Comparison of ENCODE assay signal across 1 cellular context in genomic region chr22:36425977-36426523, GRCh38.
TF ChIP-seq lines count a peak whose summit lies in the region.

No MANE protein-coding gene starts in this region.

TF ChIP-seq in HEK293, 187 proteins besides CTCF, POLR2A, EP300 and RAD21 (continued from another document and continues in another):
- no peak for TF ChIP-seq ZEB2 (tag by site-specific recombination; IDR thresholded peaks at IDR 0.05)
- no peak for TF ChIP-seq ZNF391 (tag by site-specific recombination; IDR thresholded peaks at IDR 0.05; ENCODE audit: borderline replicate concordance, low read depth)
- TF ChIP-seq ZNF202 (tag by site-specific recombination; IDR thresholded peaks at IDR 0.05; ENCODE audit: borderline replicate concordance), result no peak
- no peak for TF ChIP-seq ZNF214 (tag by site-specific recombination; IDR thresholded peaks at IDR 0.05; ENCODE audit: borderline replicate concordance)
- no peak for TF ChIP-seq ZNF292 (tag by site-specific recombination; IDR thresholded peaks at IDR 0.05; ENCODE audit: borderline replicate concordance, low read depth)
- TF ChIP-seq ZSCAN16 (tag by site-specific recombination; IDR thresholded peaks at IDR 0.05), result no peak
- TF ChIP-seq ATF2 (tag by site-specific recombination; IDR thresholded peaks at IDR 0.05; ENCODE audit: low read depth), result no peak
- no peak for TF ChIP-seq ZNF112 (tag by site-specific recombination; IDR thresholded peaks at IDR 0.05)
- TF ChIP-seq YY2 (tag by site-specific recombination; IDR thresholded peaks at IDR 0.05), result no peak
- no peak for TF ChIP-seq ZNF830 (tag by site-specific recombination; IDR thresholded peaks at IDR 0.05; ENCODE audit: low read depth)
- no peak for TF ChIP-seq BCL11B (tag by site-specific recombination; IDR thresholded peaks at IDR 0.05; ENCODE audit: low read depth)
- TF ChIP-seq GLIS2 (tag by site-specific recombination; IDR thresholded peaks at IDR 0.05), result peak; percentile 47
- no peak for TF ChIP-seq ZNF449 (tag by site-specific recombination; IDR thresholded peaks at IDR 0.05)
- TF ChIP-seq ZNF510 (tag by site-specific recombination; IDR thresholded peaks at IDR 0.05; ENCODE audit: insufficient replicate concordance), result no peak
- no peak for TF ChIP-seq ZNF518A (tag by site-specific recombination; conservative IDR thresholded peaks at IDR 0.05; ENCODE audit: low read depth)
- no peak for TF ChIP-seq ZNF114 (tag by site-specific recombination; IDR thresholded peaks at IDR 0.05)
- TF ChIP-seq SP7 (tag by site-specific recombination; IDR thresholded peaks at IDR 0.05), result no peak
- no peak for TF ChIP-seq ZNF394 (tag by site-specific recombination; IDR thresholded peaks at IDR 0.05; ENCODE audit: borderline replicate concordance)
- no peak for TF ChIP-seq ZNF266 (tag by site-specific recombination; IDR thresholded peaks at IDR 0.05; ENCODE audit: low read depth)
- TF ChIP-seq KLF9 (tag by site-specific recombination; IDR thresholded peaks at IDR 0.05; ENCODE audit: low read depth), result no peak
- TF ChIP-seq HOXC10 (CRISPR knock-in tag; IDR thresholded peaks at IDR 0.05), result no peak
- no peak for TF ChIP-seq ZNF23 (tag by site-specific recombination; IDR thresholded peaks at IDR 0.05; ENCODE audit: borderline replicate concordance)
- TF ChIP-seq INSM2 (tag by site-specific recombination; IDR thresholded peaks at IDR 0.05), result no peak
- no peak for TF ChIP-seq ZBTB48 (tag by site-specific recombination; IDR thresholded peaks at IDR 0.05)
- TF ChIP-seq MEIS1 (CRISPR knock-in tag; IDR thresholded peaks at IDR 0.05; ENCODE audit: borderline replicate concordance), result no peak
- TF ChIP-seq ZNF48 (tag by site-specific recombination; IDR thresholded peaks at IDR 0.05), result no peak
- no peak for TF ChIP-seq ZNF132 (tag by site-specific recombination; IDR thresholded peaks at IDR 0.05; ENCODE audit: borderline replicate concordance)
- no peak for TF ChIP-seq ZNF76 (tag by site-specific recombination; IDR thresholded peaks at IDR 0.05; ENCODE audit: borderline replicate concordance, low read depth)
- no peak for TF ChIP-seq ZNF501 (tag by site-specific recombination; IDR thresholded peaks at IDR 0.05)
- TF ChIP-seq PBX3 (CRISPR knock-in tag; IDR thresholded peaks at IDR 0.05), result no peak
- TF ChIP-seq ZFHX2 (tag by site-specific recombination; conservative IDR thresholded peaks at IDR 0.05), result peak; percentile 69
- TF ChIP-seq ZNF184 (tag by site-specific recombination; IDR thresholded peaks at IDR 0.05), result no peak
- TF ChIP-seq ZNF175 (tag by site-specific recombination; IDR thresholded peaks at IDR 0.05), result no peak
- TF ChIP-seq ZNF121 (tag by site-specific recombination; IDR thresholded peaks at IDR 0.05), result no peak
- no peak for TF ChIP-seq ZNF639 (tag by site-specific recombination; IDR thresholded peaks at IDR 0.05)
- no peak for TF ChIP-seq ZBTB1 (tag by site-specific recombination; IDR thresholded peaks at IDR 0.05)
- no peak for TF ChIP-seq OSR2 (tag by site-specific recombination; IDR thresholded peaks at IDR 0.05)
- no peak for TF ChIP-seq OVOL3 (tag by site-specific recombination; IDR thresholded peaks at IDR 0.05)
- no peak for TF ChIP-seq ZNF239 (tag by site-specific recombination; IDR thresholded peaks at IDR 0.05)
- no peak for TF ChIP-seq ZNF677 (tag by site-specific recombination; IDR thresholded peaks at IDR 0.05)
- no peak for TF ChIP-seq ZNF302 (tag by site-specific recombination; IDR thresholded peaks at IDR 0.05; ENCODE audit: low read depth)
- no peak for TF ChIP-seq ZNF174 (tag by site-specific recombination; IDR thresholded peaks at IDR 0.05)
- peak; percentile 88 for TF ChIP-seq EGR2 (tag by site-specific recombination; IDR thresholded peaks at IDR 0.05; ENCODE audit: low read depth)
- no peak for TF ChIP-seq ZNF133 (tag by site-specific recombination; IDR thresholded peaks at IDR 0.05)
- no peak for TF ChIP-seq ZNF280D (tag by site-specific recombination; IDR thresholded peaks at IDR 0.05)
- TF ChIP-seq PRDM10 (tag by site-specific recombination; IDR thresholded peaks at IDR 0.05), result peak; percentile 81
- no peak for TF ChIP-seq ZNF530 (tag by site-specific recombination; IDR thresholded peaks at IDR 0.05; ENCODE audit: low read depth)
- TF ChIP-seq SETDB1 (IDR thresholded peaks at IDR 0.05; ENCODE audit: insufficient read length, low read length), result no peak
- peak; percentile 49 for TF ChIP-seq ZNF366 (tag by site-specific recombination; conservative IDR thresholded peaks at IDR 0.05)
- no peak for TF ChIP-seq ZNF24 (tag by site-specific recombination; IDR thresholded peaks at IDR 0.05)
